In the genomic region with DNA sequence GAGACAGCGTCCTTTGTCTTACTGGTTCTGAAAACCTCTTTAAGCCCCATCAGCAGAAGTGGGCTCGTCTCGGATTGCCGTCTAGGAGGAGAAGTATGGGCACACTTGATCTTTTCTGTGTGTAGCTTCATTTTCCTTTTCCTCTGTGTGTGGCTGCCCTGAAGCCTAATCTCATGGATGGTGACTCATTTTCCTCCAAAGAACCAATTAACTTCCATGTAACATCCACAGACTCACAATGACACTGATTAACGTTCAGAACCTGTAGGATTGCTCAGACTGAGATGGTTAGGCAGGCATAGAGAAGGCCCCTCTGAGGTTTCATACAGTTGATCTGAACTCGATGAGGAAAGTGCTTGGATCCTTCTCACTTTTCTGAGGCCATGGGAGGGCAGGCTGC, we compare ENCODE assay signal across 16 cellular contexts.
"Had no signal": no experiment of that assay in that cellular context is flagged by ENCODE, and none has a peak within 500 bp of the region (broad histone marks: within the 10 kb centered on the region; RNA-seq: fewer than 3 reads in every experiment).

No MANE protein-coding gene starts in this region.

- ATAC-seq: activated CD8-positive, alpha-beta T cell treated with anti-CD3 and anti-CD28 coated beads for 36 hours; activated T-cell treated with anti-CD3 and anti-CD28 coated beads, Interleukin-2, amount 50 U/mL, for 72 hours; body of pancreas; left lung; naive thymus-derived CD8-positive, alpha-beta T cell; stimulated activated effector memory CD8-positive, alpha-beta T cell treated with anti-CD3 and anti-CD28 coated beads, Interleukin-12 subunit alpha, Interleukin-12 subunit beta, amount 100 ng/mL, for 72 hours had no signal

- H3K27me3 ChIP-seq: body of pancreas, left lung, neutrophil had no signal

- H3K27ac Mint-ChIP-seq: activated B cell treated with CpG ODN at 0.5 μM for 24 hours; activated CD8-positive, alpha-beta T cell treated with anti-CD3 and anti-CD28 coated beads for 36 hours; activated naive CD8-positive, alpha-beta T cell treated with anti-CD3 and anti-CD28 coated beads for 36 hours; activated T-cell treated with anti-CD3 and anti-CD28 coated beads, Interleukin-2, amount 50 U/mL, for 72 hours; naive thymus-derived CD8-positive, alpha-beta T cell; stimulated activated effector memory CD8-positive, alpha-beta T cell treated with anti-CD3 and anti-CD28 coated beads, Interleukin-12 subunit alpha, Interleukin-12 subunit beta, amount 100 ng/mL, for 72 hours; T-helper 2 cell treated with Interferon-gamma antibody and Interleukin-4, amounts not matched to agents 5 μg/mL and 100 μg/mL, for 36 hours had no signal

- FAIRE-seq: keratinocyte had no signal

- DNase-seq: activated B cell treated with CpG ODN at 0.5 μM for 24 hours; activated CD4-positive, alpha-beta T cell treated with anti-CD3 and anti-CD28 coated beads for 48 hours; activated CD8-positive, alpha-beta T cell treated with anti-CD3 and anti-CD28 coated beads for 36 hours; activated naive CD8-positive, alpha-beta T cell treated with anti-CD3 and anti-CD28 coated beads for 36 hours; activated T-cell treated with anti-CD3 and anti-CD28 coated beads, Interleukin-2, amount 50 U/mL, for 72 hours; amygdala; body of pancreas; cerebellar nuclear complex; dermis blood vessel endothelial cell; erythroblast; left lung; naive thymus-derived CD8-positive, alpha-beta T cell had no signal

- H3K4me1 ChIP-seq: body of pancreas, left lung had no signal

- H3K27me3 Mint-ChIP-seq: activated B cell treated with CpG ODN at 0.5 μM for 24 hours; activated CD8-positive, alpha-beta T cell treated with anti-CD3 and anti-CD28 coated beads for 36 hours had no signal

- H3K4me3 ChIP-seq: body of pancreas, left lung had no signal

- H3K4me1 Mint-ChIP-seq: activated B cell treated with CpG ODN at 0.5 μM for 24 hours; activated naive CD8-positive, alpha-beta T cell treated with anti-CD3 and anti-CD28 coated beads for 36 hours; naive thymus-derived CD8-positive, alpha-beta T cell; stimulated activated effector memory CD8-positive, alpha-beta T cell treated with anti-CD3 and anti-CD28 coated beads, Interleukin-12 subunit alpha, Interleukin-12 subunit beta, amount 100 ng/mL, for 72 hours had no signal

- H3K36me3 Mint-ChIP-seq: activated naive CD8-positive, alpha-beta T cell treated with anti-CD3 and anti-CD28 coated beads for 36 hours; naive thymus-derived CD8-positive, alpha-beta T cell; stimulated activated effector memory CD8-positive, alpha-beta T cell treated with anti-CD3 and anti-CD28 coated beads, Interleukin-12 subunit alpha, Interleukin-12 subunit beta, amount 100 ng/mL, for 72 hours had no signal

- H3K9me3 ChIP-seq: body of pancreas, left lung, neutrophil had no signal

- H3K4me3 Mint-ChIP-seq: activated B cell treated with CpG ODN at 0.5 μM for 24 hours; activated CD8-positive, alpha-beta T cell treated with anti-CD3 and anti-CD28 coated beads for 36 hours; activated naive CD8-positive, alpha-beta T cell treated with anti-CD3 and anti-CD28 coated beads for 36 hours; activated T-cell treated with anti-CD3 and anti-CD28 coated beads, Interleukin-2, amount 50 U/mL, for 72 hours; naive thymus-derived CD8-positive, alpha-beta T cell; stimulated activated effector memory CD8-positive, alpha-beta T cell treated with anti-CD3 and anti-CD28 coated beads, Interleukin-12 subunit alpha, Interleukin-12 subunit beta, amount 100 ng/mL, for 72 hours; T-helper 2 cell treated with Interferon-gamma antibody and Interleukin-4, amounts not matched to agents 5 μg/mL and 100 μg/mL, for 36 hours had no signal

- H3K27ac ChIP-seq: body of pancreas, left lung, neutrophil had no signal

- H3K36me3 ChIP-seq: left lung, neutrophil had no signal

- H3K9me3 Mint-ChIP-seq: activated B cell treated with CpG ODN at 0.5 μM for 24 hours; activated CD8-positive, alpha-beta T cell treated with anti-CD3 and anti-CD28 coated beads for 36 hours; activated naive CD8-positive, alpha-beta T cell treated with anti-CD3 and anti-CD28 coated beads for 36 hours; T-helper 2 cell treated with Interferon-gamma antibody and Interleukin-4, amounts not matched to agents 5 μg/mL and 100 μg/mL, for 36 hours had no signal
